Comparison of ENCODE assay signal across 16 cellular contexts in genomic region chr12:16492240-16492639, GRCh38.
"Had no signal": no experiment of that assay in that cellular context is flagged by ENCODE, and none has a peak within 500 bp of the region (broad histone marks: within the 10 kb centered on the region; RNA-seq: fewer than 3 reads in every experiment).

No MANE protein-coding gene starts in this region.

- H3K27me3 Mint-ChIP-seq: activated naive CD4-positive, alpha-beta T cell treated with anti-CD3 and anti-CD28 coated beads, Interleukin-2, amount 50 U/mL, for 24 hours; naive thymus-derived CD4-positive, alpha-beta T cell had no signal

- H3K27me3 ChIP-seq: breast epithelium, right atrium auricular region, tibial artery had no signal

- H3K4me3 ChIP-seq: breast epithelium, coronary artery, prostate gland, right atrium auricular region, skin epidermis, tibial artery had no signal

- H3K9me3 ChIP-seq: breast epithelium, prostate gland, right atrium auricular region, tibial artery had no signal

- H3K36me3 ChIP-seq: breast epithelium, prostate gland, right atrium auricular region, tibial artery had no signal

- H3K4me3 Mint-ChIP-seq: activated naive CD4-positive, alpha-beta T cell treated with anti-CD3 and anti-CD28 coated beads, Interleukin-2, amount 50 U/mL, for 24 hours; naive thymus-derived CD4-positive, alpha-beta T cell had no signal

- H3K36me3 Mint-ChIP-seq: activated naive CD4-positive, alpha-beta T cell treated with anti-CD3 and anti-CD28 coated beads, Interleukin-2, amount 50 U/mL, for 24 hours; naive thymus-derived CD4-positive, alpha-beta T cell had no signal

- H3K27ac Mint-ChIP-seq: activated naive CD4-positive, alpha-beta T cell treated with anti-CD3 and anti-CD28 coated beads, Interleukin-2, amount 50 U/mL, for 24 hours; naive thymus-derived CD4-positive, alpha-beta T cell had no signal

- H3K27ac ChIP-seq: breast epithelium, coronary artery, prostate gland, right atrium auricular region, skin epidermis, tibial artery, VCaP had no signal

- H3K4me1 Mint-ChIP-seq: activated naive CD4-positive, alpha-beta T cell treated with anti-CD3 and anti-CD28 coated beads, Interleukin-2, amount 50 U/mL, for 24 hours; naive thymus-derived CD4-positive, alpha-beta T cell had no signal

- ATAC-seq: left cardiac atrium; naive thymus-derived CD4-positive, alpha-beta T cell; stimulated activated naive CD8-positive, alpha-beta T cell treated with anti-CD3 and anti-CD28 coated beads, Interleukin-15, Interleukin-2, amounts not matched to agents 100 U/mL and 50 U/mL, for 24 hours had no signal

- H3K4me1 ChIP-seq: breast epithelium, prostate gland, right atrium auricular region, tibial artery had no signal

- DNase-seq: activated CD4-positive, alpha-beta T cell treated with anti-CD3 and anti-CD28 coated beads, Interleukin-2, amount 50 U/mL, for 4 hours; activated gamma-delta T cell; head of caudate nucleus; left cardiac atrium; mesenchymal stem cell; naive thymus-derived CD4-positive, alpha-beta T cell; stimulated activated naive CD8-positive, alpha-beta T cell treated with anti-CD3 and anti-CD28 coated beads, Interleukin-15, Interleukin-2, amounts not matched to agents 100 U/mL and 50 U/mL, for 24 hours; substantia nigra; tibial artery had no signal
